8 cellular contexts compared by ENCODE assay signal in the genomic region with DNA sequence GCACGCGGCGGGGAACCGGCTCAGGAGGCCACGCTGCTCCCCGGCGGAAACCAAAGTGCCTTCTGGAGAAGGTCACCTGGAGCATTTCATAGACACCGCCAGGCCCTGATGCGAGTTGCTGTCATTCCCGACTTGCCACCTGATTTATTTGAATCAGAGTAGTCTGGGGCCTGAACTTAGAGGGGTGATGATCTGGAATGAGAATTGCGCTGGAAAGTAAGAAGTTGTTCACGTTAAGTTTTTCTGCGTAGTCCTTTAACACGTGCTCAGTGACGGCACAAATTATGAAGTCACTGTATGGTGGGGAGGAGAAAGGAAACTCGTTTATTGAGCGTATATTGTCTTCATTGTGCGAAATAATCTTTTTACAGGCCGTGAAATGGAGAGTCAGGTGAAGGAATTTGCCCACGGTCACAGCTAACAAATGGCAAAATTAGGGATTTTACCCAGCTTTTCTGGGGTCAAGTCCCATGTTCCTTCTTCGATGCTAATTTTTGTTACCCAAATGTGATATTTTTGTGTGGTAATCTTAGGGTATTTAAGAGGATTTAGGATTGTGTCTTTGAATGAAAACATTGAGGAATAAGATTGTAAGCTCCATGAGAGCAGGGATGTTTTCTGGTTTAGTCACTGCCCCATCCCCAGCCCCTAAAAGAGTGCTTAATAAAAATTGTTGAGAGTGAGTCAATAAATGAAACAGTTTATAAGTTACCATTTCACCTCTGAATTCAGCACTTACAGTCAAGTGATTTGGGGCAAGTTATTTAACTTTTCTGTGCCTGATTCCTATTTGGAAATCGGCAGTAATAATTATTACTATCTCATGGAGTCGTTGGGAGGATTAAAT. TPM values are rescaled to one million over a fixed set of nuclear protein-coding genes. Genes with fewer than 3 reads are reported as not detected.
DNase-seq lines count a peak whose midpoint lies in the region; ATAC-seq and TF ChIP-seq lines count a peak whose summit lies in the region.

No MANE protein-coding gene starts in this region.

- ATAC-seq in HG03378 (IDR thresholded peaks at IDR 0.05; ENCODE audit: unreplicated experiment), result no peak

- peaks cover 8% of the 10 kb centered on the region for H3K36me3 Mint-ChIP-seq in brain

- peaks cover 4% of the 10 kb centered on the region for H3K27me3 Mint-ChIP-seq in brain

- H3K27ac Mint-ChIP-seq in brain, result peak overlapping the region; percentile 41 to 98 (median 91)

- H3K36me3 ChIP-seq in ACC112 (ENCODE audit: insufficient read depth, low read length), result peaks cover 13% of the 10 kb centered on the region; the same call in 1 of the 2 replicates

- TF ChIP-seq CTCF in GM12865 (IDR thresholded peaks at IDR 0.05; ENCODE audit: insufficient read depth, low read depth, low read length, missing control alignments) (no peak), brain (conservative IDR thresholded peaks at IDR 0.05) (no peak)

- H3K4me3 ChIP-seq in ACC112 (ENCODE audit: low read depth, low read length) (peak overlapping the region; percentile 91), GM12865 (ENCODE audit: low read depth, low read length) (peak overlapping the region; percentile 86)

- peaks cover 15% of the 10 kb centered on the region for H3K4me1 ChIP-seq in ACC112 (ENCODE audit: control insufficient read depth, insufficient read depth, low read length, unreplicated experiment)

- peak overlapping the region; percentile 97 to 100 (median 99) for H3K4me3 Mint-ChIP-seq in brain

- peak overlapping the region; percentile 43 for H2AFZ ChIP-seq in ACC112 (ENCODE audit: low read length, unreplicated experiment)

- DNase-seq in GM12865 (ENCODE audit: low read depth) (peak; percentile 66), NOMO-1 treated with dmso at 0.1 percent for 144 hours (lab: John Stamatoyannopoulos, UW; ENCODE audit: unreplicated experiment) (peak; percentile 5), iris pigment epithelial cell (ENCODE audit: low read depth) (peak; percentile 65), T-helper 9 cell (no peak)
- DNase-seq in stimulated activated CD8-positive, alpha-beta memory T cell treated with anti-CD3 and anti-CD28 coated beads, Interleukin-15, amount 100 ng/mL, for 1 hour (ENCODE audit: low read depth), result peak; percentile 43

- peaks cover 0 to 4% (median 0%) of the 10 kb centered on the region in 5 experiments for H3K9me3 Mint-ChIP-seq in brain

- no peaks in the 10 kb centered on the region for H3K27me3 ChIP-seq in ACC112 (ENCODE audit: insufficient read depth, low read length)

- H3K79me2 ChIP-seq in ACC112 (ENCODE audit: control insufficient read depth, insufficient read depth, low read length, unreplicated experiment), result peaks cover 58% of the 10 kb centered on the region

- H3K4me1 Mint-ChIP-seq in brain, result peaks cover 61% of the 10 kb centered on the region

- H3K27ac ChIP-seq in ACC112 (ENCODE audit: low read depth, low read length), result peak overlapping the region; percentile 89

RNA-seq across cellular contexts. Expression of a gene that starts 46.4 kb away (rescaled TPM):
- polyA plus RNA-seq in brain (ENCODE audit: insufficient read depth, low read depth, low replicate concordance), result 206 TPM
